ENCODE assay signal across 8 cellular contexts in genomic region chr15:41332788-41333527, GRCh38. TPM values are rescaled to one million over a fixed set of nuclear protein-coding genes. Genes with fewer than 3 reads are reported as not detected.
DNase-seq lines count a peak whose midpoint lies in the region; ATAC-seq and TF ChIP-seq lines count a peak whose summit lies in the region.

Gene NUSAP1, plus strand, starts transcription at chr15:41332881. Its CDS starts 77 bp downstream, at chr15:41332958.

- H3K36me3 Mint-ChIP-seq in Caco-2 (ENCODE audit: insufficient read depth, unreplicated experiment), result peaks cover 43% of the 10 kb centered on the region

- TF ChIP-seq CTCF in Caco-2 (IDR thresholded peaks at IDR 0.05; ENCODE audit: insufficient read depth in 1 of 2, low read depth in 1 of 2, low read length in 1 of 2, severe bottlenecking in 1 of 2, unreplicated experiment in 1 of 2) (no peak), SK-N-SH (IDR thresholded peaks at IDR 0.05) (no peak), neural cell (IDR thresholded peaks at IDR 0.05; ENCODE audit: poor library complexity, severe bottlenecking) (no peak)

- no peaks in the 10 kb centered on the region for H3K27me3 Mint-ChIP-seq in Caco-2 (ENCODE audit: insufficient read depth, unreplicated experiment)

- intact Hi-C loops in Caco-2 (cut with micrococcal nuclease; ENCODE audit: unreplicated experiment), result loop anchor here (1.0 to 10.0 kb wide), 3 partner anchors 48 to 428 kb away; partner anchors contain the start of gene CHP1

- 1% methylated on average over 30 of the region's 39 CpGs for WGBS in SK-N-SH (ENCODE audit: low lambda C conversion rate)

- peak within 1 kb of the TSS; percentile 89 for H3K4me3 Mint-ChIP-seq in Caco-2 (ENCODE audit: unreplicated experiment)

- peak within 1 kb of the TSS; percentile 97 for H3K27ac Mint-ChIP-seq in Caco-2 (ENCODE audit: unreplicated experiment)

- H3K4me1 Mint-ChIP-seq in Caco-2 (ENCODE audit: low read depth, unreplicated experiment), result peaks cover 16% of the 10 kb centered on the region

- H3K36me3 ChIP-seq in Caco-2 (ENCODE audit: control insufficient read depth, insufficient read depth, low read length) (no peaks in the 10 kb centered on the region), SK-N-SH (replicated peaks in 1 of 2; ENCODE audit: control insufficient read depth in 1 of 2, insufficient read depth in 2 of 2, low read length in 1 of 2) (no peaks in the 10 kb centered on the region), neural cell (ENCODE audit: insufficient read depth, low read length) (no peaks in the 10 kb centered on the region)

- H3K9me3 ChIP-seq in Caco-2 (no peaks in the 10 kb centered on the region), SK-N-SH (no peaks in the 10 kb centered on the region), neural cell (ENCODE audit: low read length) (no peaks in the 10 kb centered on the region)

- peaks cover 9% of the 10 kb centered on the region for H3F3A ChIP-seq in SK-N-SH (replicated peaks; ENCODE audit: insufficient read depth)
- no peaks in the 10 kb centered on the region for H3F3A ChIP-seq in neural cell (ENCODE audit: insufficient read depth, low read length, poor library complexity, severe bottlenecking)

- peak within 1 kb of the TSS; percentile 80 for H3K9ac ChIP-seq in SK-N-SH
- no peak within 1 kb of the TSS for H3K9ac ChIP-seq in neural cell (ENCODE audit: low read length)

- ATAC-seq in HG03378 (IDR thresholded peaks at IDR 0.05; ENCODE audit: unreplicated experiment), result peak; percentile 24
- peak; percentile 45 for ATAC-seq in esophagus mucosa

- CTCF ChIA-PET in Caco-2 (lab: Charles Lee), result interaction anchor here (0.5 to 1.3 kb wide), 6 partner anchors 16 to 441 kb away, joined by 3 to 10 read pairs (median 4); partner anchors contain the start of genes CHP1 and EXD1
- CTCF ChIA-PET in SK-N-SH (lab: Yijun Ruan, JAX), result interaction anchor here (0.7 to 1.6 kb wide), 8 partner anchors 9 to 430 kb away, joined by 3 to 5 read pairs (median 4); no protein-coding TSS in a partner anchor

- no peak for TF ChIP-seq EP300 in SK-N-SH (IDR thresholded peaks at IDR 0.05; ENCODE audit: borderline replicate concordance in 1 of 2, low read depth in 1 of 2, low read length in 1 of 2)
- no peak for TF ChIP-seq EP300 in neural cell (conservative IDR thresholded peaks at IDR 0.05; ENCODE audit: poor library complexity, severe bottlenecking)

- no peaks in the 10 kb centered on the region for H3K9me3 Mint-ChIP-seq in Caco-2 (ENCODE audit: unreplicated experiment)

- peaks cover 4% of the 10 kb centered on the region; the same call in 1 of the 2 replicates for H3K4me1 ChIP-seq in Caco-2
- peaks cover 2 to 6% of the 10 kb centered on the region in 2 experiments; a peak in 1 of 4 replicates for H3K4me1 ChIP-seq in SK-N-SH (ENCODE audit: control insufficient read depth in 1 of 2, insufficient read depth in 2 of 2, low read depth in 1 of 2, low read length in 1 of 2)

- TSS peak; percentile 85 for BruUV-seq in Caco-2 (replicated peaks; lab: Mats Ljungman, UMichigan)

- H3K79me2 ChIP-seq in SK-N-SH (ENCODE audit: insufficient read depth), result peaks cover 69% of the 10 kb centered on the region
- peaks cover 19% of the 10 kb centered on the region for H3K79me2 ChIP-seq in neural cell (replicated peaks; ENCODE audit: insufficient read depth, low read length)

- H3K9me2 ChIP-seq in SK-N-SH, result no peaks in the 10 kb centered on the region
- H3K9me2 ChIP-seq in neural cell (ENCODE audit: insufficient read depth, low read length), result no peaks in the 10 kb centered on the region

- H2AFZ ChIP-seq in SK-N-SH (ENCODE audit: low read depth) (peak within 1 kb of the TSS; percentile 100), neural cell (ENCODE audit: low read depth, low read length) (peak within 1 kb of the TSS; percentile 30)

- H3K4me3 ChIP-seq in Caco-2 (ENCODE audit: low read depth, low read length), result peak within 1 kb of the TSS; percentile 87
- peak within 1 kb of the TSS; percentile 77 to 95 for H3K4me3 ChIP-seq in SK-N-SH (ENCODE audit: low read depth in 2 of 2, low read length in 1 of 2)
- peak within 1 kb of the TSS; percentile 84 for H3K4me3 ChIP-seq in neural cell (ENCODE audit: low read length)

- POLR2A ChIA-PET in Caco-2 (lab: Charles Lee), result interaction anchor here (0.6 to 1.3 kb wide), 11 partner anchors 16 to 443 kb away, joined by 3 to 10 read pairs (median 3); partner anchors contain the start of genes CHP1, INO80, MGA and VPS18
- POLR2A ChIA-PET in SK-N-SH (lab: Yijun Ruan, JAX), result interaction anchor here (0.7 to 1.3 kb wide), 5 partner anchors 9 to 101 kb away, joined by 3 to 4 read pairs (median 3); no protein-coding TSS in a partner anchor

- peak within 1 kb of the TSS; percentile 89 for H3K4me2 ChIP-seq in SK-N-SH
- peak within 1 kb of the TSS; percentile 46 for H3K4me2 ChIP-seq in neural cell (ENCODE audit: low read length)

- TF ChIP-seq RAD21 in SK-N-SH (IDR thresholded peaks at IDR 0.05; ENCODE audit: low read length) (no peak), neural cell (conservative IDR thresholded peaks at IDR 0.05) (no peak)

- H3K27ac ChIP-seq in SK-N-SH (ENCODE audit: low read depth in 2 of 2, low read length in 1 of 2) (peak within 1 kb of the TSS; percentile 64 to 81), neural cell (ENCODE audit: low read length) (no peak within 1 kb of the TSS)

- H3K27me3 ChIP-seq in Caco-2 (replicated peaks; ENCODE audit: control insufficient read depth, insufficient read depth, low read length), result no peaks in the 10 kb centered on the region
- no peaks in the 10 kb centered on the region for H3K27me3 ChIP-seq in SK-N-SH (ENCODE audit: insufficient read depth)
- H3K27me3 ChIP-seq in neural cell (ENCODE audit: insufficient read depth, low read depth, low read length), result no peaks in the 10 kb centered on the region

- DNase-seq in Caco-2, result no peak
- DNase-seq in GM19238 (ENCODE audit: insufficient read length, low spot score), result peak; percentile 30
- DNase-seq in SK-N-SH, result no peak
- DNase-seq in amniotic stem cell (lab: John Stamatoyannopoulos, UW), result no peak
- no peak for DNase-seq in NCI-H2029 (lab: John Stamatoyannopoulos, UW)

- H4K20me1 ChIP-seq in SK-N-SH (ENCODE audit: insufficient read depth) (no peaks in the 10 kb centered on the region), neural cell (ENCODE audit: insufficient read depth) (no peaks in the 10 kb centered on the region)

TF ChIP-seq in SK-N-SH, 30 proteins besides CTCF, POLR2A, EP300 and RAD21 (continues in another document):
- TF ChIP-seq TAF1 (IDR thresholded peaks at IDR 0.05; ENCODE audit: borderline replicate concordance, low read depth, low read length) (peak; percentile 53; the same call in 1 of the 2 replicates), USF1 (IDR thresholded peaks at IDR 0.05; ENCODE audit: borderline replicate concordance, low read depth) (no peak), FOXM1 (IDR thresholded peaks at IDR 0.05; ENCODE audit: low read depth) (peak; percentile 86; the same call in 1 of the 2 replicates), PBX3 (IDR thresholded peaks at IDR 0.05) (peak; percentile 76), POLR2AphosphoS5 (IDR thresholded peaks at IDR 0.05; ENCODE audit: low read depth, low read length) (peak; percentile 91), YY1 (IDR thresholded peaks at IDR 0.05; ENCODE audit: low read depth) (no peak), MXI1 (IDR thresholded peaks at IDR 0.05; ENCODE audit: low read depth, low read length) (no peak)

TF ChIP-seq in neural cell, 6 proteins besides CTCF, POLR2A, EP300 and RAD21:
- no peak for TF ChIP-seq POLR2AphosphoS5 (IDR thresholded peaks at IDR 0.05)
- TF ChIP-seq EZH2 (IDR thresholded peaks at IDR 0.05; ENCODE audit: borderline replicate concordance, insufficient read depth, low read length, poor library complexity, severe bottlenecking), result no peak
- TF ChIP-seq, protein P1, sequence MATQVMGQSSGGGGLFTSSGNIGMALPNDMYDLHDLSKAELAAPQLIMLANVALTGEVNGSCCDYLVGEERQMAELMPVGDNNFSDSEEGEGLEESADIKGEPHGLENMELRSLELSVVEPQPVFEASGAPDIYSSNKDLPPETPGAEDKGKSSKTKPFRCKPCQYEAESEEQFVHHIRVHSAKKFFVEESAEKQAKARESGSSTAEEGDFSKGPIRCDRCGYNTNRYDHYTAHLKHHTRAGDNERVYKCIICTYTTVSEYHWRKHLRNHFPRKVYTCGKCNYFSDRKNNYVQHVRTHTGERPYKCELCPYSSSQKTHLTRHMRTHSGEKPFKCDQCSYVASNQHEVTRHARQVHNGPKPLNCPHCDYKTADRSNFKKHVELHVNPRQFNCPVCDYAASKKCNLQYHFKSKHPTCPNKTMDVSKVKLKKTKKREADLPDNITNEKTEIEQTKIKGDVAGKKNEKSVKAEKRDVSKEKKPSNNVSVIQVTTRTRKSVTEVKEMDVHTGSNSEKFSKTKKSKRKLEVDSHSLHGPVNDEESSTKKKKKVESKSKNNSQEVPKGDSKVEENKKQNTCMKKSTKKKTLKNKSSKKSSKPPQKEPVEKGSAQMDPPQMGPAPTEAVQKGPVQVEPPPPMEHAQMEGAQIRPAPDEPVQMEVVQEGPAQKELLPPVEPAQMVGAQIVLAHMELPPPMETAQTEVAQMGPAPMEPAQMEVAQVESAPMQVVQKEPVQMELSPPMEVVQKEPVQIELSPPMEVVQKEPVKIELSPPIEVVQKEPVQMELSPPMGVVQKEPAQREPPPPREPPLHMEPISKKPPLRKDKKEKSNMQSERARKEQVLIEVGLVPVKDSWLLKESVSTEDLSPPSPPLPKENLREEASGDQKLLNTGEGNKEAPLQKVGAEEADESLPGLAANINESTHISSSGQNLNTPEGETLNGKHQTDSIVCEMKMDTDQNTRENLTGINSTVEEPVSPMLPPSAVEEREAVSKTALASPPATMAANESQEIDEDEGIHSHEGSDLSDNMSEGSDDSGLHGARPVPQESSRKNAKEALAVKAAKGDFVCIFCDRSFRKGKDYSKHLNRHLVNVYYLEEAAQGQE (IDR thresholded peaks at IDR 0.05; ENCODE audit: borderline replicate concordance), result no peak
- no peak for TF ChIP-seq SMC3 (conservative IDR thresholded peaks at IDR 0.05; ENCODE audit: poor library complexity)
- no peak for TF ChIP-seq TAF1 (IDR thresholded peaks at IDR 0.05; ENCODE audit: low read depth)
- no peak for TF ChIP-seq MXI1 (conservative IDR thresholded peaks at IDR 0.05; ENCODE audit: poor library complexity, severe bottlenecking)

RNA-seq across cellular contexts. Expression of gene NUSAP1, which starts in this region (rescaled TPM):
- total RNA-seq in Caco-2 (2022) (106 and 110 TPM in 2 replicates), esophagus mucosa (39.1 TPM)
- polyA plus RNA-seq in SK-N-SH (2012; rRNA removed) (41.1 and 43.5 TPM in 2 replicates), neural cell (8.6 and 13.6 TPM in 2 replicates)
- polyA plus RNA-seq in SK-N-SH (2012; cell fraction: cytosol; rRNA removed), result 35.1 and 39.8 TPM in 2 replicates
- polyA plus RNA-seq in SK-N-SH (2012; cell fraction: nucleus; rRNA removed), result 69.5 and 89.7 TPM in 2 replicates
- polyA minus RNA-seq in neural cell, result 9.5 and 12.0 TPM in 2 replicates
